1 cellular context compared by ENCODE assay signal in genomic region chr1:113913887-113914664, GRCh38.
TF ChIP-seq lines count a peak whose summit lies in the region.

No MANE protein-coding gene starts in this region.

TF ChIP-seq in K562, 482 proteins besides CTCF, POLR2A, EP300 and RAD21 (continues in another document):
- no peak for TF ChIP-seq ZFX (CRISPR knock-in tag; IDR thresholded peaks at IDR 0.05)
- 0 out of 2 replicates have a peak, but pooled peaks have one; percentile 66 for TF ChIP-seq ILF3 (IDR thresholded peaks at IDR 0.05; ENCODE audit: borderline replicate concordance)
- no peak for TF ChIP-seq PHF21A (IDR thresholded peaks at IDR 0.05; ENCODE audit: borderline replicate concordance, low read depth)
- peak; percentile 48; the same call in 1 of the 2 replicates for TF ChIP-seq TEAD2 (tag; IDR thresholded peaks at IDR 0.05)
- TF ChIP-seq MYC (IDR thresholded peaks at IDR 0.05; ENCODE audit: low read depth, low read length): peak; percentile 89
- no peak for TF ChIP-seq MYC (CRISPR knock-in tag; IDR thresholded peaks at IDR 0.05; ENCODE audit: borderline replicate concordance, low read depth)
- TF ChIP-seq PTRF (tag; IDR thresholded peaks at IDR 0.05): no peak
- peak; percentile 99 for TF ChIP-seq SMARCC2 (IDR thresholded peaks at IDR 0.05; ENCODE audit: low read depth)
- peak; percentile 76 for TF ChIP-seq FOSL1 (tag; conservative IDR thresholded peaks at IDR 0.05)
- TF ChIP-seq EP400 (IDR thresholded peaks at IDR 0.05): peak; percentile 73
- TF ChIP-seq ATF7 (IDR thresholded peaks at IDR 0.05): peak; percentile 82
- TF ChIP-seq CEBPB (tag; IDR thresholded peaks at IDR 0.05): peak; percentile 52
- TF ChIP-seq NR2F6 (CRISPR knock-in tag; IDR thresholded peaks at IDR 0.05): no peak
- TF ChIP-seq NEUROD1 (IDR thresholded peaks at IDR 0.05; ENCODE audit: borderline replicate concordance, low read depth, low read length, partially characterized antibody): peak; percentile 94
- TF ChIP-seq HDAC1 (IDR thresholded peaks at IDR 0.05): peak; percentile 33 to 96; a peak in 2 of 4 replicates
- TF ChIP-seq ZNF282 (CRISPR knock-in tag; IDR thresholded peaks at IDR 0.05): no peak
- peak; percentile 90 for TF ChIP-seq MITF (IDR thresholded peaks at IDR 0.05)
- TF ChIP-seq MEF2D (tag; conservative IDR thresholded peaks at IDR 0.05; ENCODE audit: low read depth): peak; percentile 79
- no peak for TF ChIP-seq PHTF2 (CRISPR knock-in tag; IDR thresholded peaks at IDR 0.05)
- peak; percentile 94 for TF ChIP-seq MTA1 (IDR thresholded peaks at IDR 0.05; ENCODE audit: borderline replicate concordance)
- no peak for TF ChIP-seq RFX7 (CRISPR knock-in tag; IDR thresholded peaks at IDR 0.05)
- TF ChIP-seq HDGF (IDR thresholded peaks at IDR 0.05): no peak
- TF ChIP-seq ZNF785 (CRISPR knock-in tag; IDR thresholded peaks at IDR 0.05): no peak
- no peak for TF ChIP-seq ZNF431 (CRISPR knock-in tag; IDR thresholded peaks at IDR 0.05)
- 0 out of 2 replicates have a peak, but pooled peaks have one; percentile 11 for TF ChIP-seq SIN3B (IDR thresholded peaks at IDR 0.05; ENCODE audit: low read depth)
- no peak for TF ChIP-seq HBP1 (CRISPR knock-in tag; IDR thresholded peaks at IDR 0.05)
- TF ChIP-seq SRSF1 (IDR thresholded peaks at IDR 0.05; ENCODE audit: low read depth, low read length): no peak
- no peak for TF ChIP-seq RFX1 (IDR thresholded peaks at IDR 0.05)
- TF ChIP-seq BRF2 (IDR thresholded peaks at IDR 0.05; ENCODE audit: borderline replicate concordance, insufficient read depth, insufficient read length): no peak
- no peak for TF ChIP-seq DIDO1 (tag; IDR thresholded peaks at IDR 0.05; ENCODE audit: low read depth)
- no peak for TF ChIP-seq ZNF165 (CRISPR knock-in tag; IDR thresholded peaks at IDR 0.05; ENCODE audit: borderline replicate concordance)
- TF ChIP-seq ARID1B (IDR thresholded peaks at IDR 0.05): peak; percentile 100
- peak; percentile 95 for TF ChIP-seq ARID3A (IDR thresholded peaks at IDR 0.05; ENCODE audit: borderline replicate concordance, low read depth, low read length)
- no peak for TF ChIP-seq ZNF696 (CRISPR knock-in tag; conservative IDR thresholded peaks at IDR 0.05)
- no peak for TF ChIP-seq ZNF253 (CRISPR knock-in tag; conservative IDR thresholded peaks at IDR 0.05)
- no peak for TF ChIP-seq SRF (CRISPR knock-in tag; IDR thresholded peaks at IDR 0.05)
- no peak for TF ChIP-seq ZNF212 (CRISPR knock-in tag; IDR thresholded peaks at IDR 0.05)
- TF ChIP-seq E2F8 (IDR thresholded peaks at IDR 0.05; ENCODE audit: low read depth, partially characterized antibody): peak; percentile 75
- no peak for TF ChIP-seq RBM14 (IDR thresholded peaks at IDR 0.05; ENCODE audit: borderline replicate concordance, insufficient read depth, low read depth, low read length)
- TF ChIP-seq ZBTB49 (CRISPR knock-in tag; IDR thresholded peaks at IDR 0.05; ENCODE audit: borderline replicate concordance): no peak
- TF ChIP-seq, protein P1, sequence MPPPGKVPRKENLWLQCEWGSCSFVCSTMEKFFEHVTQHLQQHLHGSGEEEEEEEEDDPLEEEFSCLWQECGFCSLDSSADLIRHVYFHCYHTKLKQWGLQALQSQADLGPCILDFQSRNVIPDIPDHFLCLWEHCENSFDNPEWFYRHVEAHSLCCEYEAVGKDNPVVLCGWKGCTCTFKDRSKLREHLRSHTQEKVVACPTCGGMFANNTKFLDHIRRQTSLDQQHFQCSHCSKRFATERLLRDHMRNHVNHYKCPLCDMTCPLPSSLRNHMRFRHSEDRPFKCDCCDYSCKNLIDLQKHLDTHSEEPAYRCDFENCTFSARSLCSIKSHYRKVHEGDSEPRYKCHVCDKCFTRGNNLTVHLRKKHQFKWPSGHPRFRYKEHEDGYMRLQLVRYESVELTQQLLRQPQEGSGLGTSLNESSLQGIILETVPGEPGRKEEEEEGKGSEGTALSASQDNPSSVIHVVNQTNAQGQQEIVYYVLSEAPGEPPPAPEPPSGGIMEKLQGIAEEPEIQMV (tag; conservative IDR thresholded peaks at IDR 0.05; ENCODE audit: low read depth): no peak
- TF ChIP-seq, protein P2, sequence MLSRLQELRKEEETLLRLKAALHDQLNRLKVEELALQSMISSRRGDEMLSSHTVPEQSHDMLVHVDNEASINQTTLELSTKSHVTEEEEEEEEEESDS (CRISPR knock-in tag; IDR thresholded peaks at IDR 0.05): no peak
- TF ChIP-seq TEAD1 (CRISPR knock-in tag; IDR thresholded peaks at IDR 0.05): peak in 1 of 2 experiments; percentile 83; a peak in 2 of 4 replicates
- peak; percentile 90 for TF ChIP-seq ETS1 (conservative IDR thresholded peaks at IDR 0.05; ENCODE audit: control insufficient read depth, low read depth, low read length)
- no peak for TF ChIP-seq TSHZ1 (CRISPR knock-in tag; IDR thresholded peaks at IDR 0.05)
- no peak for TF ChIP-seq SREBF2 (CRISPR knock-in tag; IDR thresholded peaks at IDR 0.05)
- peak; percentile 98 for TF ChIP-seq NFIC (IDR thresholded peaks at IDR 0.05)
- TF ChIP-seq ZNF124 (CRISPR knock-in tag; IDR thresholded peaks at IDR 0.05): no peak
- TF ChIP-seq ZNF146 (CRISPR knock-in tag; IDR thresholded peaks at IDR 0.05; ENCODE audit: unreplicated experiment): no peak
- TF ChIP-seq CBFA2T3 (IDR thresholded peaks at IDR 0.05): peak; percentile 100
